Comparison of ENCODE assay signal across 10 cellular contexts in the genomic region with DNA sequence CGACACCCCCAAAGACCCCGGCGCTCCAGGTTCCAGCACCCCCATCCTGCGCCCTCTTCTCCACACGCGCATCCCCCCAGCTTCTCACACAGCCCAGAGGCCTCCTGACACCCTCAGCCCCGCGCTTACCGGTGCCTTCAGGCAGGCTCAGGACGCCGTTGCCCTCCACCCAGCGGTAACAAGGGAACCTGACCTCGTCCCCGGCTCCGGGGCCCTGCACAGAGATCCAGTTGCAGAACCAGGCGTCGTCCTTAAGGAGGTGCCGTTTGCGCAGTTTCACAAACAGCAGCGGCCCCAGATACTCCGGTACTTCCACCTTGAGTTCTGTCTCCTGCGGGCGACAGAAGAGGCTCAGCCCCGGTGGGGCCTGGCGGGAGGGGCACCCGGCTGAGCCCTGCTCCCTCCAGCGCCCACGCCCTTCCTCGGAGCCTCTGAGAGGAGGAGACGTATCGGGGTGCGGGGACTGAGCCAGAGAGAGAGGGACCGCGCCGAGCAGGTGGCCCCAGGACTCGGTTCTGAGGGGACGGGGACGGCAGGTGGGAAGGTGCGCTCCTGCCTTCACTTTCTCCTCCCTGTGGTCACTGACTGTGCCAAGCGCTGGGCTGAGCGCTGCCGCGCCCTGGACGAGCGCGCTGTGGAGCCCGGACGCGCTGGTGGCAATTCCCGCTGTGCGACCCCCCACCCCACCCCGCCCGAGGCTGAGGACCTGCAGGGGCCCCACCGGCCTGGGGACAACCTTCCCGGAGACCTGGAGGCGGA. TPM values are rescaled to one million over a fixed set of nuclear protein-coding genes. Genes with fewer than 3 reads are reported as not detected.
DNase-seq lines count a peak whose midpoint lies in the region; ATAC-seq and TF ChIP-seq lines count a peak whose summit lies in the region.
"Not testable (repeated sequence)": the region's sequence is repeated elsewhere in the genome, so short reads cannot be mapped to it uniquely, and the experiment has no call there.
"Had no signal": no experiment of that assay in that cellular context is flagged by ENCODE, and none has a peak within 500 bp of the region (broad histone marks: within the 10 kb centered on the region; RNA-seq: fewer than 3 reads in every experiment).

No MANE protein-coding gene starts in this region.

- TF ChIP-seq CTCF in WTC11 (IDR thresholded peaks at IDR 0.05); glutamatergic neuron (IDR thresholded peaks at IDR 0.05; ENCODE audit: partially characterized antibody, unreplicated experiment); nephron (IDR thresholded peaks at IDR 0.05; ENCODE audit: unreplicated experiment in 3 of 3): not testable (repeated sequence)

- peak overlapping the region; percentile 30 for H3K4me3 ChIP-seq in Jurkat, Clone E6-1 (ENCODE audit: low read length)

- H3K27me3 Mint-ChIP-seq in WTC11 (ENCODE audit: low read depth), result peaks cover 88% of the 10 kb centered on the region
- peaks cover 21% of the 10 kb centered on the region for H3K27me3 Mint-ChIP-seq in glutamatergic neuron (ENCODE audit: unreplicated experiment)
- peaks cover 88% of the 10 kb centered on the region for H3K27me3 Mint-ChIP-seq in nephron (ENCODE audit: low read depth)
- H3K27me3 Mint-ChIP-seq in stimulated activated naive CD8-positive, alpha-beta T cell treated with anti-CD3 and anti-CD28 coated beads, Interleukin-15, amount 100 ng/mL, for 72 hours, result peaks cover 96% of the 10 kb centered on the region

- H3K4me1 Mint-ChIP-seq in WTC11, result peaks cover 46% of the 10 kb centered on the region
- H3K4me1 Mint-ChIP-seq in glutamatergic neuron (ENCODE audit: low read depth, unreplicated experiment), result not testable (repeated sequence)
- H3K4me1 Mint-ChIP-seq in nephron, result peaks cover 29% of the 10 kb centered on the region
- peaks cover 37% of the 10 kb centered on the region for H3K4me1 Mint-ChIP-seq in stimulated activated naive CD8-positive, alpha-beta T cell treated with anti-CD3 and anti-CD28 coated beads, Interleukin-15, amount 100 ng/mL, for 72 hours

- CTCF ChIA-PET in WTC11 (lab: Charles Lee), result interaction anchor here (0.8 to 1.8 kb wide), 3 partner anchors 73 to 87 kb away, joined by 3 to 12 read pairs (median 3); a partner anchor contains a TSS

- not testable (repeated sequence) for H3K36me3 Mint-ChIP-seq in WTC11; glutamatergic neuron (ENCODE audit: unreplicated experiment); nephron (ENCODE audit: low read depth)

- POLR2A ChIA-PET in WTC11 (lab: Charles Lee), result not testable (repeated sequence)

- H3K27ac Mint-ChIP-seq in WTC11; glutamatergic neuron (ENCODE audit: unreplicated experiment); nephron: not testable (repeated sequence)
- H3K27ac Mint-ChIP-seq in stimulated activated naive CD8-positive, alpha-beta T cell treated with anti-CD3 and anti-CD28 coated beads, Interleukin-15, amount 100 ng/mL, for 72 hours, result peak overlapping the region in 1 of 2 donors; percentile 79

- DNase-seq in DMS53 (lab: John Stamatoyannopoulos, UW) (peak; percentile 65), NOMO-1 treated with dmso at 0.1 percent for 144 hours (lab: John Stamatoyannopoulos, UW; ENCODE audit: unreplicated experiment) (peak; percentile 60), WTC11 (ENCODE audit: low spot score) (peak; percentile 80), astrocyte of the hippocampus (ENCODE audit: low read depth, low spot score) (peak; percentile 40), glutamatergic neuron (peak; percentile 60)
- not testable (repeated sequence) for DNase-seq in Jurkat, Clone E6-1 (ENCODE audit: low read depth, low spot score)
- peak; percentile 25 to 47 for DNase-seq in stimulated activated naive CD8-positive, alpha-beta T cell treated with anti-CD3 and anti-CD28 coated beads, Interleukin-15, amount 100 ng/mL, for 72 hours

- peak overlapping the region; percentile 67 for H3K4me3 Mint-ChIP-seq in WTC11
- H3K4me3 Mint-ChIP-seq in glutamatergic neuron (ENCODE audit: unreplicated experiment), result peak overlapping the region; percentile 65
- H3K4me3 Mint-ChIP-seq in nephron, result peak overlapping the region in 2 of 3 experiments; percentile 30 to 54
- peak overlapping the region; percentile 71 to 82 for H3K4me3 Mint-ChIP-seq in stimulated activated naive CD8-positive, alpha-beta T cell treated with anti-CD3 and anti-CD28 coated beads, Interleukin-15, amount 100 ng/mL, for 72 hours

- not testable (repeated sequence) for H3K9me3 Mint-ChIP-seq in WTC11; glutamatergic neuron (ENCODE audit: unreplicated experiment); nephron; stimulated activated naive CD8-positive, alpha-beta T cell treated with anti-CD3 and anti-CD28 coated beads, Interleukin-15, amount 100 ng/mL, for 72 hours

- ATAC-seq in WTC11, result peak; percentile 74
- peak; percentile 78 for ATAC-seq in stimulated activated naive CD8-positive, alpha-beta T cell treated with anti-CD3 and anti-CD28 coated beads, Interleukin-15, amount 100 ng/mL, for 72 hours

RNA-seq across cellular contexts. Expression of a gene that starts 2.0 kb away (rescaled TPM):
- polyA plus RNA-seq in Jurkat, Clone E6-1 (2012; ENCODE audit: insufficient read depth, insufficient read length), result 1.7 TPM
- 0.32 to 0.82 TPM (median 0.50 TPM) in 3 replicates for total RNA-seq in WTC11 (2021)
- not detected for total RNA-seq in glutamatergic neuron (ENCODE audit: unreplicated experiment)
- total RNA-seq: aorta, tibial nerve had no signal
- polyA plus RNA-seq: aorta had no signal

RNA-seq across cellular contexts. Expression of a gene that starts 55.2 kb away (rescaled TPM):
- polyA plus RNA-seq in Jurkat, Clone E6-1 (2012; ENCODE audit: insufficient read depth, insufficient read length), result 2.1 TPM
- total RNA-seq in WTC11 (2021) (2.7 to 3.8 TPM (median 3.8 TPM) in 3 replicates), glutamatergic neuron (ENCODE audit: unreplicated experiment) (22.0 TPM)
- polyA plus RNA-seq: aorta had no signal
